11 cellular contexts compared by ENCODE assay signal in genomic region chr19:58474291-58474996, GRCh38. TPM values are rescaled to one million over a fixed set of nuclear protein-coding genes. Genes with fewer than 3 reads are reported as not detected.
DNase-seq lines count a peak whose midpoint lies in the region; ATAC-seq, FAIRE-seq and TF ChIP-seq lines count a peak whose summit lies in the region.
"Had no signal": no experiment of that assay in that cellular context is flagged by ENCODE, and none has a peak within 500 bp of the region (broad histone marks: within the 10 kb centered on the region; RNA-seq: fewer than 3 reads in every experiment).

No MANE protein-coding gene starts in this region.

- H3K9ac ChIP-seq in astrocyte (ENCODE audit: low read length), result peak overlapping the region; percentile 81

- CTCF ChIA-PET in BJ (lab: Yijun Ruan, JAX), result interaction anchor here (1.6 kb wide), 1 partner anchor 45 kb away, joined by 4 read pairs; the partner anchor contains the start of gene ZBTB45

- no peak for TF ChIP-seq CTCF in BJ (IDR thresholded peaks at IDR 0.05; ENCODE audit: insufficient read depth, low read depth, low read length)
- no peak for TF ChIP-seq CTCF in astrocyte (IDR thresholded peaks at IDR 0.05; ENCODE audit: insufficient read depth, low read depth, low read length)

- H4K20me1 ChIP-seq in astrocyte (ENCODE audit: insufficient read depth, low read length), result peaks cover 28% of the 10 kb centered on the region

- H3K4me3 ChIP-seq in BJ (ENCODE audit: low read depth, low read length), result no peak overlapping the region
- peak overlapping the region; percentile 69 for H3K4me3 ChIP-seq in astrocyte (ENCODE audit: insufficient read depth, low read depth, low read length)

- H3K4me3 Mint-ChIP-seq in IgD-negative memory B cell (peak overlapping the region in 3 of 4 donors; percentile 35 to 85 (median 58)), astrocyte (ENCODE audit: unreplicated experiment) (peak overlapping the region; percentile 86), naive B cell (peak overlapping the region in 6 of 8 donors; percentile 2 to 97 (median 80))

- FAIRE-seq in astrocyte (lab: Jason Lieb, UNC), result no peak
- FAIRE-seq: islet of Langerhans had no signal

- H3K4me1 ChIP-seq in astrocyte (ENCODE audit: insufficient read depth, low read length), result peaks cover 31% of the 10 kb centered on the region

- H3K4me2 ChIP-seq in astrocyte (ENCODE audit: low read length), result peak overlapping the region; percentile 91

- H3K27ac Mint-ChIP-seq in IgD-negative memory B cell (peak overlapping the region in 2 of 3 donors; percentile 59 to 80), astrocyte (ENCODE audit: unreplicated experiment) (peak overlapping the region; percentile 96), naive B cell (peak overlapping the region in 4 of 6 donors; percentile 52 to 99 (median 92))
- H3K27ac Mint-ChIP-seq: activated naive CD4-positive, alpha-beta T cell treated with anti-CD3 and anti-CD28 coated beads, Interleukin-2, amount 50 U/mL, for 24 hours had no signal

- H3K27me3 ChIP-seq in BJ (ENCODE audit: control insufficient read depth, insufficient read depth, low read length) (no peaks in the 10 kb centered on the region), astrocyte (ENCODE audit: insufficient read depth, low read length) (no peaks in the 10 kb centered on the region)

- no peak overlapping the region for H2AFZ ChIP-seq in astrocyte (ENCODE audit: low read depth, low read length)

- H3K9me3 Mint-ChIP-seq in IgD-negative memory B cell (no peaks in the 10 kb centered on the region), astrocyte (ENCODE audit: unreplicated experiment) (no peaks in the 10 kb centered on the region), naive B cell (no peaks in the 10 kb centered on the region)
- H3K9me3 Mint-ChIP-seq: activated naive CD4-positive, alpha-beta T cell treated with anti-CD3 and anti-CD28 coated beads, Interleukin-2, amount 50 U/mL, for 24 hours had no signal

- peak overlapping the region; percentile 76 for H3K27ac ChIP-seq in astrocyte (ENCODE audit: low read depth, low read length)

- no peaks in the 10 kb centered on the region for H3K36me3 Mint-ChIP-seq in IgD-negative memory B cell
- peaks cover 19% of the 10 kb centered on the region for H3K36me3 Mint-ChIP-seq in astrocyte (ENCODE audit: low read depth, unreplicated experiment)
- no peaks in the 10 kb centered on the region for H3K36me3 Mint-ChIP-seq in naive B cell
- H3K36me3 Mint-ChIP-seq: activated naive CD4-positive, alpha-beta T cell treated with anti-CD3 and anti-CD28 coated beads, Interleukin-2, amount 50 U/mL, for 24 hours had no signal

- H3K4me1 Mint-ChIP-seq in IgD-negative memory B cell (peaks cover 5 to 9% (median 9%) of the 10 kb centered on the region in 3 donors), astrocyte (ENCODE audit: low read depth, unreplicated experiment) (peaks cover 26% of the 10 kb centered on the region), naive B cell (peaks cover 13 to 32% (median 13%) of the 10 kb centered on the region in 3 donors)

- H3K36me3 ChIP-seq in BJ (ENCODE audit: control insufficient read depth, insufficient read depth, low read length), result peaks cover 14% of the 10 kb centered on the region
- H3K36me3 ChIP-seq in astrocyte (ENCODE audit: insufficient read depth, low read length), result peaks cover 9% of the 10 kb centered on the region

- H3K27me3 Mint-ChIP-seq in IgD-negative memory B cell (no peaks in the 10 kb centered on the region), astrocyte (ENCODE audit: low read depth, unreplicated experiment) (no peaks in the 10 kb centered on the region), naive B cell (no peaks in the 10 kb centered on the region)
- H3K27me3 Mint-ChIP-seq: activated naive CD4-positive, alpha-beta T cell treated with anti-CD3 and anti-CD28 coated beads, Interleukin-2, amount 50 U/mL, for 24 hours had no signal

- peak; percentile 25 for DNase-seq in BJ (ENCODE audit: low read depth)
- DNase-seq in astrocyte (ENCODE audit: low read depth), result peak; percentile 89
- no peak for DNase-seq in naive B cell
- no peak for DNase-seq in NCI-H446 treated with DMSO at 0.1 percent for 48 hours (lab: John Stamatoyannopoulos, UW)
- DNase-seq in NCI-H2171 (lab: John Stamatoyannopoulos, UW), result no peak
- DNase-seq in cortex of kidney (lab: John Stamatoyannopoulos, UW), result no peak
- DNase-seq: stimulated activated CD4-positive, alpha-beta T cell treated with anti-CD3 and anti-CD28 coated beads, Interleukin-2, amount 100 ng/mL, for 48 hours had no signal

- ATAC-seq in naive B cell (ENCODE audit: low read depth in 2 of 2), result no peak
- ATAC-seq in HG03442 (IDR thresholded peaks at IDR 0.05; ENCODE audit: unreplicated experiment), result no peak

- POLR2A ChIA-PET in BJ (lab: Charles Lee), result no interaction called here

- peaks cover 3% of the 10 kb centered on the region for H3K79me2 ChIP-seq in astrocyte (ENCODE audit: insufficient read depth, low read length)

- H3K9me3 ChIP-seq in astrocyte (ENCODE audit: insufficient read depth, low read depth, low read length), result no peaks in the 10 kb centered on the region

RNA-seq across cellular contexts. Expression of gene ZNF446, which starts 1.7 kb away (rescaled TPM):
- polyA plus RNA-seq in BJ (2011; rRNA removed) (5.0 and 8.2 TPM in 2 replicates), IgD-negative memory B cell (6.7 TPM), naive B cell (ENCODE audit: low read depth in 6 of 6) (1 to 10 TPM; 4.1 to 6.2 (median 5.0) TPM)
- 6.1 and 6.4 TPM in 2 replicates for polyA minus RNA-seq in BJ (2011; rRNA and poly(A)+ RNA removed)
- total RNA-seq in astrocyte, result 6.0 and 6.2 TPM in 2 replicates

RNA-seq across cellular contexts. Expression of gene ZNF324, which starts 7.6 kb away (rescaled TPM):
- polyA plus RNA-seq in BJ (2011; rRNA removed) (3.6 and 4.4 TPM in 2 replicates), IgD-negative memory B cell (12.4 TPM), naive B cell (ENCODE audit: low read depth in 6 of 6) (10 to 100 TPM in 5 of 6 donors, 1 to 10 TPM in 1; 8.5 to 30.0 (median 14.4) TPM)
- polyA minus RNA-seq in BJ (2011; rRNA and poly(A)+ RNA removed), result 6.9 and 7.3 TPM in 2 replicates
- 9.3 and 9.6 TPM in 2 replicates for total RNA-seq in astrocyte

RNA-seq across cellular contexts. Expression of gene ZNF324B, which starts 23.0 kb away (rescaled TPM):
- polyA plus RNA-seq in BJ (2011; rRNA removed), result 1.6 and 2.0 TPM in 2 replicates
- polyA minus RNA-seq in BJ (2011; rRNA and poly(A)+ RNA removed), result 2.9 and 4.1 TPM in 2 replicates
- polyA plus RNA-seq in IgD-negative memory B cell, result 1.6 TPM
- total RNA-seq in astrocyte, result 4.9 and 5.7 TPM in 2 replicates
- polyA plus RNA-seq in naive B cell (ENCODE audit: low read depth in 6 of 6), result 1 to 10 TPM in 5 of 6 donors, under 1 TPM in 1; 0.96 to 3.7 (median 2.4) TPM

RNA-seq across cellular contexts. Expression of gene ZNF132, which starts 34.5 kb away (rescaled TPM):
- polyA plus RNA-seq in BJ (2011; rRNA removed) (2.7 and 3.2 TPM in 2 replicates), IgD-negative memory B cell (0.53 TPM), naive B cell (ENCODE audit: low read depth in 6 of 6) (1 to 10 TPM in 5 of 6 donors, not detected in 1; 2.1 to 3.8 (median 3.2) TPM)
- 5.9 and 8.4 TPM in 2 replicates for polyA minus RNA-seq in BJ (2011; rRNA and poly(A)+ RNA removed)
- total RNA-seq in astrocyte, result 1.4 and 1.9 TPM in 2 replicates

RNA-seq across cellular contexts. Expression of gene SLC27A5, which starts 37.3 kb away (rescaled TPM):
- polyA plus RNA-seq in BJ (2011; rRNA removed) (8.6 and 13.1 TPM in 2 replicates), IgD-negative memory B cell (10.3 TPM), naive B cell (ENCODE audit: low read depth in 6 of 6) (10 to 100 TPM; 12.0 to 17.8 (median 12.7) TPM)
- polyA minus RNA-seq in BJ (2011; rRNA and poly(A)+ RNA removed), result 3.9 and 8.8 TPM in 2 replicates
- total RNA-seq in astrocyte, result 6.8 TPM in 2 replicates

Comparison
In these comparisons a context has a peak if more than half of its experiments do, and no peak if none do; other contexts are left out.
1. DNase-seq: peak in BJ (single experiment) and astrocyte (single experiment); none in naive B cell (single experiment), NCI-H446 treated with DMSO at 0.1 percent for 48 hours (single experiment), NCI-H2171 (single experiment) and cortex of kidney (single experiment).
2. Peak in every context shown above with its lines, with median percentiles within 50 percentile points of each other: H3K27ac Mint-ChIP-seq and H3K4me3 Mint-ChIP-seq.